In genomic region chr11:46529086-46529905, GRCh38 we compare ENCODE assay signal across 8 cellular contexts.
DNase-seq lines count a peak whose midpoint lies in the region; ATAC-seq and TF ChIP-seq lines count a peak whose summit lies in the region.

No MANE protein-coding gene starts in this region.

- H3K27ac ChIP-seq in coronary artery (no peak overlapping the region), right lobe of liver (no peak overlapping the region)

- H3K9me3 Mint-ChIP-seq in activated CD4-positive, alpha-beta T cell treated with anti-CD3 and anti-CD28 coated beads, Interleukin-2, amount 10 ng/mL, durations not matched to agents 24 days and 14 days = no peaks in the 10 kb centered on the region

- H3K27me3 ChIP-seq in right lobe of liver = no peaks in the 10 kb centered on the region

- 42% methylated on average over 4 of the region's 4 CpGs for WGBS in right lobe of liver (ENCODE audit: insufficient coverage, low coverage, low lambda C conversion rate, missing lambda C conversion rate)

- H3K4me1 ChIP-seq in right lobe of liver = no peaks in the 10 kb centered on the region

- intact Hi-C loops in activated CD4-positive, alpha-beta T cell treated with anti-CD3 and anti-CD28 coated beads, Interleukin-2, amount 10 ng/mL, durations not matched to agents 24 days and 14 days (cut with micrococcal nuclease) = loop anchor here (1.0 to 2.0 kb wide), 2 partner anchors 14 to 140 kb away; no protein-coding TSS in a partner anchor
- intact Hi-C loops in right lobe of liver (cut with DNase I) = no loop called here

- ATAC-seq in right lobe of liver (peak; percentile 92 to 97 (median 94)), HG02571 (IDR thresholded peaks at IDR 0.05; ENCODE audit: unreplicated experiment) (no peak)

- H3K9me3 ChIP-seq in right lobe of liver = no peaks in the 10 kb centered on the region

- H3K36me3 ChIP-seq in right lobe of liver = no peaks in the 10 kb centered on the region

- no peak for TF ChIP-seq POLR2A in right lobe of liver (IDR thresholded peaks at IDR 0.05)

- CTCF ChIA-PET in HEK293T (lab: Yijun Ruan, JAX) = interaction anchor here (0.6 to 1.6 kb wide), 15 partner anchors 11 to 678 kb away, joined by 3 to 16 read pairs (median 4); partner anchors contain the start of gene CHRM4

- H3K4me3 ChIP-seq in coronary artery = no peak overlapping the region
- H3K4me3 ChIP-seq in right lobe of liver = no peak overlapping the region

- no peaks in the 10 kb centered on the region for H3K27me3 Mint-ChIP-seq in activated CD4-positive, alpha-beta T cell treated with anti-CD3 and anti-CD28 coated beads, Interleukin-2, amount 10 ng/mL, durations not matched to agents 24 days and 14 days

- DNase-seq in DMS79 treated with DMSO at 0.1 percent for 48 hours (lab: John Stamatoyannopoulos, UW) = peak; percentile 46
- peak; percentile 83 for DNase-seq in HEK293T (ENCODE audit: extremely low spot score)
- peak; percentile 64 for DNase-seq in NCI-H2196 (lab: John Stamatoyannopoulos, UW; ENCODE audit: unreplicated experiment)
- peak; percentile 91 for DNase-seq in activated CD4-positive, alpha-beta T cell treated with anti-CD3 and anti-CD28 coated beads, Interleukin-2, amount 10 ng/mL, durations not matched to agents 24 days and 14 days
- no peak for DNase-seq in coronary artery (ENCODE audit: low spot score)
- DNase-seq in right lobe of liver = peak in 2 of 3 donors; percentile 52 to 64
- peak; percentile 53 for DNase-seq in stimulated activated CD8-positive, alpha-beta memory T cell treated with anti-CD3 and anti-CD28 coated beads, Interleukin-12 subunit alpha, Interleukin-12 subunit beta, amount 100 ng/mL, for 24 hours (ENCODE audit: extremely low read depth)

- POLR2A ChIA-PET in HEK293T (lab: Yijun Ruan, JAX) = interaction anchor here (0.6 to 1.1 kb wide), 2 partner anchors 65 to 286 kb away, joined by 3 read pairs; partner anchors contain the start of gene AMBRA1

- H3K4me3 Mint-ChIP-seq in activated CD4-positive, alpha-beta T cell treated with anti-CD3 and anti-CD28 coated beads, Interleukin-2, amount 10 ng/mL, durations not matched to agents 24 days and 14 days = no peak overlapping the region

- peaks cover 8% of the 10 kb centered on the region for H3K36me3 Mint-ChIP-seq in activated CD4-positive, alpha-beta T cell treated with anti-CD3 and anti-CD28 coated beads, Interleukin-2, amount 10 ng/mL, durations not matched to agents 24 days and 14 days (ENCODE audit: low read depth)

- peaks cover 16% of the 10 kb centered on the region for H3K4me1 Mint-ChIP-seq in activated CD4-positive, alpha-beta T cell treated with anti-CD3 and anti-CD28 coated beads, Interleukin-2, amount 10 ng/mL, durations not matched to agents 24 days and 14 days

- no peak overlapping the region for H3K27ac Mint-ChIP-seq in activated CD4-positive, alpha-beta T cell treated with anti-CD3 and anti-CD28 coated beads, Interleukin-2, amount 10 ng/mL, durations not matched to agents 24 days and 14 days

- TF ChIP-seq CTCF in coronary artery (IDR thresholded peaks at IDR 0.05) (peak; percentile 63), right lobe of liver (IDR thresholded peaks at IDR 0.05) (peak; percentile 82 to 91 (median 90))

TF ChIP-seq in HEK293T, 16 proteins besides CTCF, POLR2A, EP300 and RAD21:
- TF ChIP-seq HDGF (IDR thresholded peaks at IDR 0.05; ENCODE audit: borderline replicate concordance) = no peak
- TF ChIP-seq NFRKB (IDR thresholded peaks at IDR 0.05) = no peak
- no peak for TF ChIP-seq ZNF384 (IDR thresholded peaks at IDR 0.05)
- TF ChIP-seq SUZ12 (IDR thresholded peaks at IDR 0.05) = no peak
- TF ChIP-seq ELF4 (IDR thresholded peaks at IDR 0.05) = no peak
- no peak for TF ChIP-seq PKNOX1 (IDR thresholded peaks at IDR 0.05)
- TF ChIP-seq FOXM1 (IDR thresholded peaks at IDR 0.05; ENCODE audit: borderline replicate concordance) = no peak
- TF ChIP-seq FOXK2 (IDR thresholded peaks at IDR 0.05) = no peak
- TF ChIP-seq L3MBTL2 (conservative IDR thresholded peaks at IDR 0.05) = no peak
- no peak for TF ChIP-seq LEF1 (IDR thresholded peaks at IDR 0.05; ENCODE audit: borderline replicate concordance)
- TF ChIP-seq TARDBP (IDR thresholded peaks at IDR 0.05) = no peak
- TF ChIP-seq FOXA1 (IDR thresholded peaks at IDR 0.05) = no peak
- TF ChIP-seq SP1 (IDR thresholded peaks at IDR 0.05) = no peak
- no peak for TF ChIP-seq ARNT (IDR thresholded peaks at IDR 0.05)
- no peak for TF ChIP-seq BHLHE40 (IDR thresholded peaks at IDR 0.05; ENCODE audit: borderline replicate concordance)
- no peak for TF ChIP-seq CTBP1 (IDR thresholded peaks at IDR 0.05; ENCODE audit: borderline replicate concordance)
